In genomic region chr14:34912182-34912581, GRCh38 we compare ENCODE assay signal across 2 cellular contexts.
TF ChIP-seq lines count a peak whose summit lies in the region.

No MANE protein-coding gene starts in this region.

TF ChIP-seq in HCT116, 20 proteins besides CTCF, POLR2A, EP300 and RAD21 (continued from another document):
- TF ChIP-seq, protein P1, sequence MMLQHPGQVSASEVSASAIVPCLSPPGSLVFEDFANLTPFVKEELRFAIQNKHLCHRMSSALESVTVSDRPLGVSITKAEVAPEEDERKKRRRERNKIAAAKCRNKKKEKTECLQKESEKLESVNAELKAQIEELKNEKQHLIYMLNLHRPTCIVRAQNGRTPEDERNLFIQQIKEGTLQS (IDR thresholded peaks at IDR 0.05), result no peak
- no peak for TF ChIP-seq JUND (IDR thresholded peaks at IDR 0.05)
- TF ChIP-seq CEBPB (IDR thresholded peaks at IDR 0.05; ENCODE audit: low read depth), result no peak
- no peak for TF ChIP-seq SP1 (IDR thresholded peaks at IDR 0.05; ENCODE audit: low read depth)
- no peak for TF ChIP-seq EZH2 (IDR thresholded peaks at IDR 0.05)
- no peak for TF ChIP-seq TCF7L2 (IDR thresholded peaks at IDR 0.05; ENCODE audit: borderline replicate concordance, extremely low read depth, insufficient read depth, insufficient read length)
- TF ChIP-seq SRF (IDR thresholded peaks at IDR 0.05; ENCODE audit: low read depth), result no peak
- TF ChIP-seq CBX3 (IDR thresholded peaks at IDR 0.05; ENCODE audit: low read depth), result no peak
- no peak for TF ChIP-seq SIN3A (IDR thresholded peaks at IDR 0.05; ENCODE audit: low read depth)

TF ChIP-seq in SK-N-SH, 30 proteins besides CTCF, POLR2A, EP300 and RAD21 (continued from another document):
- no peak for TF ChIP-seq IRF3 (IDR thresholded peaks at IDR 0.05; ENCODE audit: low read depth, low read length)
- TF ChIP-seq REST (IDR thresholded peaks at IDR 0.05; ENCODE audit: low read depth, low read length), result no peak
- TF ChIP-seq SMC3 (IDR thresholded peaks at IDR 0.05; ENCODE audit: low read depth, low read length), result no peak
